24 cellular contexts compared by ENCODE assay signal in genomic region chr3:126111566-126112475, GRCh38. TPM values are rescaled to one million over a fixed set of nuclear protein-coding genes. Genes with fewer than 3 reads are reported as not detected.
DNase-seq lines count a peak whose midpoint lies in the region; ATAC-seq and TF ChIP-seq lines count a peak whose summit lies in the region.
"Had no signal": no experiment of that assay in that cellular context is flagged by ENCODE, and none has a peak within 500 bp of the region (broad histone marks: within the 10 kb centered on the region; RNA-seq: fewer than 3 reads in every experiment).

No MANE protein-coding gene starts in this region.

- intact Hi-C loops in ovary (cut with DNase I), result no loop called here

- H3K9me3 ChIP-seq in ovary, result no peaks in the 10 kb centered on the region
- H3K9me3 ChIP-seq: body of pancreas, uterus had no signal

- no peaks in the 10 kb centered on the region for H3K36me3 Mint-ChIP-seq in type B pancreatic cell

- ATAC-seq in HG03139 (IDR thresholded peaks at IDR 0.05; ENCODE audit: unreplicated experiment), result no peak
- ATAC-seq: body of pancreas had no signal

- peaks cover 3% of the 10 kb centered on the region for H3K4me1 Mint-ChIP-seq in type B pancreatic cell (ENCODE audit: unreplicated experiment)

- H3K27ac ChIP-seq in ovary, result no peak overlapping the region
- H3K27ac ChIP-seq: body of pancreas, epithelial cell of prostate, RWPE1, uterus had no signal

- H3K4me1 ChIP-seq in ovary (ENCODE audit: insufficient read depth), result no peaks in the 10 kb centered on the region
- H3K4me1 ChIP-seq: body of pancreas, uterus had no signal

- H3K9me3 Mint-ChIP-seq in type B pancreatic cell, result no peaks in the 10 kb centered on the region

- TF ChIP-seq CTCF in ovary (IDR thresholded peaks at IDR 0.05), result no peak
- TF ChIP-seq CTCF in type B pancreatic cell (conservative IDR thresholded peaks at IDR 0.05), result no peak

- no peak overlapping the region for H3K27ac Mint-ChIP-seq in type B pancreatic cell

- TF ChIP-seq POLR2A in ovary (IDR thresholded peaks at IDR 0.05), result no peak

- no peaks in the 10 kb centered on the region for H3K27me3 ChIP-seq in ovary
- H3K27me3 ChIP-seq: body of pancreas, uterus had no signal

- peak; percentile 41 for DNase-seq in activated CD8-positive, alpha-beta memory T cell treated with anti-CD3 and anti-CD28 coated beads, Interleukin-2, amount 50 U/mL, for 48 hours
- no peak for DNase-seq in activated CD8-positive, alpha-beta memory T cell treated with anti-CD3 and anti-CD28 coated beads, Interleukin-2, amount 50 U/mL, for 4 hours
- DNase-seq in iPS-NIHi11 (ENCODE audit: low spot score) (peak; percentile 9), ovary (peak in 4 of 5 donors; percentile 2 to 27 (median 6)), type B pancreatic cell (ENCODE audit: extremely low spot score, unreplicated experiment) (peak; percentile 47), occipital lobe (lab: John Stamatoyannopoulos, UW) (no peak)
- no peak for DNase-seq in activated CD4-positive, alpha-beta T cell treated with anti-CD3 and anti-CD28 coated beads, Interleukin-2, amount 50 U/mL, for 48 hours
- DNase-seq: 8988T; activated naive CD4-positive, alpha-beta T cell treated with Interleukin-2 at 50 U/mL for 16 hours; body of pancreas; Calu3; DND-41; effector CD4-positive, alpha-beta T cell; HCEC 1CT; NCI-H1092; NCI-H2081; NCI-H226; NCI-H82; small intestine; stimulated activated CD4-positive, alpha-beta T cell treated with anti-CD3 and anti-CD28 coated beads, Interleukin-2, amount 100 ng/mL, for 24 hours had no signal

- WGBS in ovary, 3 donors, result 90 to 91% (median 91%) methylated on average over 16 to 18 of the region's 18 CpGs

- no peak overlapping the region for H3K4me3 ChIP-seq in ovary
- H3K4me3 ChIP-seq: body of pancreas, uterus had no signal

- no peak for TF ChIP-seq EP300 in ovary (IDR thresholded peaks at IDR 0.05)

- no peaks in the 10 kb centered on the region for H3K36me3 ChIP-seq in ovary
- H3K36me3 ChIP-seq: uterus had no signal

- no peak overlapping the region for H3K4me3 Mint-ChIP-seq in type B pancreatic cell

- H3K27me3 Mint-ChIP-seq in type B pancreatic cell, result no peaks in the 10 kb centered on the region

RNA-seq across cellular contexts. Expression of gene SLC41A3, which starts 27.9 kb away (rescaled TPM):
- total RNA-seq in ovary (100 to 1,000 TPM in 1 of 7 donors, 10 to 100 TPM in 6; 58.1 to 107 (median 85.9) TPM), type B pancreatic cell (ENCODE audit: low replicate concordance) (53.6 and 56.4 TPM in 2 replicates), occipital lobe (74.1 TPM)
- polyA plus RNA-seq in ovary, result 10 to 100 TPM; 58.5 to 70.6 TPM

Comparison
In these comparisons a context has a peak if more than half of its experiments do, and no peak if none do; other contexts are left out.
1. DNase-seq: peak in activated CD8-positive, alpha-beta memory T cell treated with anti-CD3 and anti-CD28 coated beads, Interleukin-2, amount 50 U/mL, for 48 hours (single experiment), iPS-NIHi11 (single experiment), ovary (4 of 5) and type B pancreatic cell (single experiment); none in activated CD8-positive, alpha-beta memory T cell treated with anti-CD3 and anti-CD28 coated beads, Interleukin-2, amount 50 U/mL, for 4 hours (single experiment), occipital lobe (single experiment) and activated CD4-positive, alpha-beta T cell treated with anti-CD3 and anti-CD28 coated beads, Interleukin-2, amount 50 U/mL, for 48 hours (0 of 2).